In genomic region chr18:3284501-3284900, GRCh38 we compare ENCODE assay signal across 1 cellular context.
TF ChIP-seq lines count a peak whose summit lies in the region.

No MANE protein-coding gene starts in this region.

TF ChIP-seq in HepG2, 621 proteins besides CTCF, POLR2A, EP300 and RAD21:
- no peak for TF ChIP-seq GATAD2A (CRISPR knock-in tag; IDR thresholded peaks at IDR 0.05)
- no peak for TF ChIP-seq ZNF766 (CRISPR knock-in tag; IDR thresholded peaks at IDR 0.05; ENCODE audit: borderline replicate concordance)
- TF ChIP-seq KDM2A (CRISPR knock-in tag; IDR thresholded peaks at IDR 0.05; ENCODE audit: borderline replicate concordance, low read depth), result no peak
- no peak for TF ChIP-seq KLF15 (CRISPR knock-in tag; IDR thresholded peaks at IDR 0.05; ENCODE audit: borderline replicate concordance)
- TF ChIP-seq ZNF331 (CRISPR knock-in tag; IDR thresholded peaks at IDR 0.05), result no peak
- no peak for TF ChIP-seq ZNF235 (CRISPR knock-in tag; IDR thresholded peaks at IDR 0.05; ENCODE audit: borderline replicate concordance)
- TF ChIP-seq PAWR (CRISPR knock-in tag; IDR thresholded peaks at IDR 0.05; ENCODE audit: borderline replicate concordance), result no peak
- TF ChIP-seq ZNF577 (CRISPR knock-in tag; IDR thresholded peaks at IDR 0.05; ENCODE audit: borderline replicate concordance, low read depth), result no peak
- no peak for TF ChIP-seq ELF3 (CRISPR knock-in tag; IDR thresholded peaks at IDR 0.05)
- TF ChIP-seq ATRX (CRISPR knock-in tag; IDR thresholded peaks at IDR 0.05; ENCODE audit: borderline replicate concordance), result no peak
- no peak for TF ChIP-seq ZBTB37 (CRISPR knock-in tag; IDR thresholded peaks at IDR 0.05)
- no peak for TF ChIP-seq ZNF576 (CRISPR knock-in tag; IDR thresholded peaks at IDR 0.05)
TF ChIP-seq in HepG2: peak in this region for 0.
